In the genomic region with DNA sequence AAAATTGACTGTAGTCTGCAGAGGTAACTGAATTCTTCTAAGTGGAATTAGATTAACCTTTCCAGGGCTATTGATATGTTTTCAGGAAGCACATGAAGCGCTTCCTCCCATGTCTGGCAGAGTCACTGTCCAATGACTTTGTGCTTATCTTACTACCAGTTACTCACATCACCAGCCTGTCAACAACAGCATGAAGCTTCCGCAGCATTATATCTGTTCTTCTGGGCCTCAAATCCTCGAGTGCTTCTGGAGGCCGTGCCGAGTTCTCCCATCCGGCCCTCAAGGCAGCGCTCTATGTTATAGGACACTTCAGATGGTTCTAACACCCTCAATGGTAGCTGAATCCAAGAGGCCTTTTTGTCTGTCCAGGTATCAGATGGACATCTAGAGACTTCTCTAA, we compare ENCODE assay signal across 20 cellular contexts.
"Had no signal": no experiment of that assay in that cellular context is flagged by ENCODE, and none has a peak within 500 bp of the region (broad histone marks: within the 10 kb centered on the region; RNA-seq: fewer than 3 reads in every experiment).

No MANE protein-coding gene starts in this region.

- ATAC-seq: activated naive CD4-positive, alpha-beta T cell treated with anti-CD3 and anti-CD28 coated beads, Interleukin-2, amount 50 U/mL, for 72 hours; gastrocnemius medialis; left ventricle myocardium superior; naive thymus-derived CD4-positive, alpha-beta T cell; stimulated activated naive CD8-positive, alpha-beta T cell treated with anti-CD3 and anti-CD28 coated beads, Interleukin-15, Interleukin-2, amounts not matched to agents 100 U/mL and 50 U/mL, for 24 hours; T-cell had no signal

- DNase-seq: activated CD4-positive, CD25-positive, alpha-beta regulatory T cell treated with anti-CD3 and anti-CD28 coated beads, Interleukin-2, amount 50 U/mL, for 72 hours; activated CD8-positive, alpha-beta memory T cell treated with anti-CD3 and anti-CD28 coated beads for 24 hours; activated gamma-delta T cell; gastrocnemius medialis; heart right ventricle; kidney glomerular epithelial cell; left ventricle myocardium superior; naive thymus-derived CD4-positive, alpha-beta T cell; nucleus accumbens; stimulated activated CD4-positive, alpha-beta T cell treated with anti-CD3 and anti-CD28 coated beads, Interleukin-12 subunit alpha, Interleukin-12 subunit beta, amount 100 ng/mL, for 4 hours; stimulated activated naive CD8-positive, alpha-beta T cell treated with anti-CD3 and anti-CD28 coated beads, Interleukin-15, Interleukin-2, amounts not matched to agents 100 U/mL and 50 U/mL, for 24 hours; substantia nigra; T-cell had no signal

- H3K9me3 ChIP-seq: adrenal gland, breast epithelium, gastrocnemius medialis, heart right ventricle, tibial nerve, uterus had no signal

- H3K4me1 ChIP-seq: adrenal gland, breast epithelium, uterus had no signal

- FAIRE-seq: astrocyte had no signal

- H3K4me3 ChIP-seq: adrenal gland, breast epithelium, gastrocnemius medialis, heart right ventricle, SK-N-MC, tibial nerve, uterus had no signal

- H3K27me3 ChIP-seq: adrenal gland, breast epithelium, gastrocnemius medialis, heart right ventricle, tibial nerve, uterus had no signal

- H3K36me3 ChIP-seq: adrenal gland, breast epithelium, gastrocnemius medialis, heart right ventricle, uterus had no signal

- H3K27ac ChIP-seq: adrenal gland, breast epithelium, gastrocnemius medialis, heart right ventricle, SK-N-MC, tibial nerve, uterus had no signal
